1 cellular context compared by ENCODE assay signal in genomic region chr20:4038047-4038459, GRCh38.
TF ChIP-seq lines count a peak whose summit lies in the region.

No MANE protein-coding gene starts in this region.

TF ChIP-seq in WTC11, 78 proteins besides CTCF, POLR2A, EP300 and RAD21 (continued from another document):
- TF ChIP-seq PRDM15 (CRISPR knock-in tag; IDR thresholded peaks at IDR 0.05): no peak
